In the genomic region with DNA sequence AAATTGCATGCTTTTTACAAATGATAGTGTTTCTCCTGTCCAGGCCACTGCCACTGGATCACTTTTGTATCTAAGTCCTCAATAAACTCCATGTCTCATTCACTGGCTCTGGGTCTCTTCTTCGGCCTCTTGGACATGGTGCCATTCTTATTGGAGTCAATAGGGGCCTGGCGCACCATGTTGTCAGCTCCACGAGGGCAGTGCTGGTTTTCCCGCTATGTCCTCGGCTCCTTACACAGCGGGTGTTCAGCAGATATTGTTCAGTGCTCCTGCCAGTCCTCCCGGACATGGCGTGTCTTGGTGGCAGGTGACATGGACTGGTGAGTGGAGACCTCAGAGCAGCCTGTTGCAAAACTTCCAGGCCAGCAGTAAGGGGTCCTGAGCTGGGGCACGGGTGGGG, we compare ENCODE assay signal across 16 cellular contexts. TPM values are rescaled to one million over a fixed set of nuclear protein-coding genes. Genes with fewer than 3 reads are reported as not detected.
DNase-seq lines count a peak whose midpoint lies in the region; ATAC-seq, FAIRE-seq and TF ChIP-seq lines count a peak whose summit lies in the region.
"Had no signal": no experiment of that assay in that cellular context is flagged by ENCODE, and none has a peak within 500 bp of the region (broad histone marks: within the 10 kb centered on the region; RNA-seq: fewer than 3 reads in every experiment).

No MANE protein-coding gene starts in this region.

- no peak overlapping the region for H2AFZ ChIP-seq in H1 (ENCODE audit: low read length)
- H2AFZ ChIP-seq in osteoblast (ENCODE audit: low read length): no peak overlapping the region
- H2AFZ ChIP-seq: GM23248 had no signal

- H2BK20ac ChIP-seq in H1 (ENCODE audit: low read length): no peak overlapping the region

- H3K4me2 ChIP-seq in H1 (ENCODE audit: insufficient read depth in 1 of 2, low read depth in 2 of 2, low read length in 2 of 2) (no peak overlapping the region), osteoblast (ENCODE audit: insufficient read depth, low read length) (no peak overlapping the region)
- H3K4me2 ChIP-seq: A549 had no signal

- no peaks in the 10 kb centered on the region for H3K27me3 ChIP-seq in CD4-positive, CD25-positive, alpha-beta regulatory T cell (ENCODE audit: control insufficient read depth, insufficient read depth, low read length)
- H3K27me3 ChIP-seq in SJSA1 (replicated peaks): no peaks in the 10 kb centered on the region
- H3K27me3 ChIP-seq in H1 (replicated peaks in 1 of 4; ENCODE audit: control insufficient read depth in 3 of 4, extremely low read depth in 1 of 4, insufficient read depth in 3 of 4, low read length in 3 of 4): peaks cover 0 to 3% (median 0%) of the 10 kb centered on the region in 4 experiments; a peak in 2 of 7 replicates
- no peaks in the 10 kb centered on the region for H3K27me3 ChIP-seq in osteoblast (ENCODE audit: insufficient read depth, low read length)
- H3K27me3 ChIP-seq in gastroesophageal sphincter: no peaks in the 10 kb centered on the region
- no peaks in the 10 kb centered on the region; the same call in 1 of the 2 replicates for H3K27me3 ChIP-seq in H7 (ENCODE audit: control insufficient read depth, insufficient read depth, low read length)
- H3K27me3 ChIP-seq: BE2C had no signal

- H3K18ac ChIP-seq in H1 (ENCODE audit: extremely low read depth, low read length): no peak overlapping the region; the same call in 1 of the 2 replicates

- H3K9me3 Mint-ChIP-seq in CD4-positive, CD25-positive, alpha-beta regulatory T cell: no peaks in the 10 kb centered on the region
- H3K9me3 Mint-ChIP-seq: CD14-positive monocyte; CD8-positive, alpha-beta memory T cell; H9 had no signal

- peaks cover 21% of the 10 kb centered on the region for H3K4me1 ChIP-seq in CD4-positive, CD25-positive, alpha-beta regulatory T cell (ENCODE audit: control insufficient read depth, insufficient read depth, low read length, poor library complexity, severe bottlenecking)
- H3K4me1 ChIP-seq in SJSA1 (replicated peaks): peaks cover 61% of the 10 kb centered on the region
- H3K4me1 ChIP-seq in H1 (replicated peaks in 1 of 4; ENCODE audit: control insufficient read depth in 3 of 4, insufficient read depth in 4 of 4, low read length in 3 of 4): peaks cover 0 to 10% (median 6%) of the 10 kb centered on the region in 4 experiments; a peak in 5 of 7 replicates
- peaks cover 27% of the 10 kb centered on the region for H3K4me1 ChIP-seq in osteoblast (ENCODE audit: insufficient read depth, low read length)
- peaks cover 0 to 18% (median 3%) of the 10 kb centered on the region in 3 donors for H3K4me1 ChIP-seq in gastroesophageal sphincter
- H3K4me1 ChIP-seq: BE2C had no signal

- H3K36me3 ChIP-seq in CD4-positive, CD25-positive, alpha-beta regulatory T cell (ENCODE audit: control insufficient read depth, insufficient read depth, low read length): no peaks in the 10 kb centered on the region
- H3K36me3 ChIP-seq in SJSA1 (0 out of 2 replicates have a peak, but pooled peaks cover 2% of the 10 kb centered on the region), H1 (ENCODE audit: control insufficient read depth in 2 of 4, insufficient read depth in 4 of 4, low read length in 3 of 4) (no peaks in the 10 kb centered on the region), osteoblast (ENCODE audit: insufficient read depth, low read length) (no peaks in the 10 kb centered on the region), gastroesophageal sphincter (no peaks in the 10 kb centered on the region), H7 (replicated peaks; ENCODE audit: control insufficient read depth, insufficient read depth, low read length) (no peaks in the 10 kb centered on the region)
- H3K36me3 ChIP-seq: BE2C had no signal

- H3K23me2 ChIP-seq in H1 (ENCODE audit: low read depth, low read length): peaks cover 3% of the 10 kb centered on the region; the same call in 1 of the 2 replicates

- no peak for ATAC-seq in CD4-positive, CD25-positive, alpha-beta regulatory T cell (ENCODE audit: low read depth in 2 of 2)
- no peak for ATAC-seq in gastroesophageal sphincter
- ATAC-seq: A549 had no signal

- peaks cover 5% of the 10 kb centered on the region for H3K27me3 Mint-ChIP-seq in CD4-positive, CD25-positive, alpha-beta regulatory T cell
- H3K27me3 Mint-ChIP-seq: CD8-positive, alpha-beta memory T cell had no signal

- TF ChIP-seq EP300 in H1 (IDR thresholded peaks at IDR 0.05; ENCODE audit: borderline replicate concordance in 1 of 2, low read depth in 2 of 2, low read length in 2 of 2) (no peak), gastroesophageal sphincter (IDR thresholded peaks at IDR 0.05) (no peak)

- no peak overlapping the region for H3K56ac ChIP-seq in H1 (replicated peaks; ENCODE audit: insufficient read length, low read depth, low read length)

- no peak overlapping the region for H2BK5ac ChIP-seq in H1 (ENCODE audit: low read depth, low read length)

- H2BK15ac ChIP-seq in H1 (ENCODE audit: low read length): no peak overlapping the region

- WGBS in H1 (ENCODE audit: extremely low coverage in 1 of 2, insufficient coverage in 1 of 2, insufficient read length in 1 of 2, insufficient replicate concordance in 2 of 2, low coverage in 1 of 2, low lambda C conversion rate in 2 of 2, missing lambda C conversion rate in 1 of 2), 2 experiments: 86% methylated on average over 9 of the region's 9 CpGs; no CpG with 5 or more reads in 1 of the 2 experiments
- 100% methylated on average over 1 of the region's 9 CpGs for WGBS in gastroesophageal sphincter (ENCODE audit: low coverage in 1 of 2), 2 donors

- no peaks in the 10 kb centered on the region for H3K9me3 ChIP-seq in CD4-positive, CD25-positive, alpha-beta regulatory T cell (ENCODE audit: control insufficient read depth in 2 of 2, low read length in 2 of 2)
- H3K9me3 ChIP-seq in SJSA1 (replicated peaks): no peaks in the 10 kb centered on the region
- H3K9me3 ChIP-seq in H1 (ENCODE audit: insufficient read depth in 2 of 2, low read depth in 1 of 2, low read length in 1 of 2): no peaks in the 10 kb centered on the region
- no peaks in the 10 kb centered on the region for H3K9me3 ChIP-seq in osteoblast (ENCODE audit: low read depth, low read length)
- H3K9me3 ChIP-seq in gastroesophageal sphincter: no peaks in the 10 kb centered on the region
- H3K9me3 ChIP-seq: A549, BE2C had no signal

- no peak overlapping the region for H2BK120ac ChIP-seq in H1 (replicated peaks; ENCODE audit: low read depth, low read length)

- TF ChIP-seq RAD21 in H1 (IDR thresholded peaks at IDR 0.05 in 1 of 2, conservative IDR thresholded peaks at IDR 0.05 in 1 of 2; ENCODE audit: low read depth in 2 of 2, low read length in 2 of 2): no peak

- H4K8ac ChIP-seq in H1 (ENCODE audit: extremely low read depth, insufficient read depth, low read length): no peak overlapping the region; the same call in 1 of the 2 replicates

- FAIRE-seq in H1 (lab: Jason Lieb, UNC) (no peak), urothelium cell line (lab: Jason Lieb, UNC) (no peak)
- FAIRE-seq: A549 had no signal

- H3K79me2 ChIP-seq in H1 (ENCODE audit: control insufficient read depth in 1 of 2, insufficient read depth in 2 of 2, low read length in 2 of 2) (peaks cover 0 to 5% of the 10 kb centered on the region in 2 experiments; a peak in 1 of 4 replicates), osteoblast (ENCODE audit: insufficient read depth, low read length) (peaks cover 13% of the 10 kb centered on the region)

- H4K20me1 ChIP-seq in H1 (replicated peaks in 1 of 2; ENCODE audit: control insufficient read depth in 1 of 2, insufficient read depth in 2 of 2, low read length in 2 of 2): peaks cover 0 to 2% of the 10 kb centered on the region in 2 experiments
- peaks cover 6% of the 10 kb centered on the region for H4K20me1 ChIP-seq in osteoblast (ENCODE audit: insufficient read depth, low read length)

- H3K36me3 Mint-ChIP-seq in CD4-positive, CD25-positive, alpha-beta regulatory T cell: peaks cover 6% of the 10 kb centered on the region
- H3K36me3 Mint-ChIP-seq: CD14-positive monocyte had no signal

- H3K79me1 ChIP-seq in H1 (ENCODE audit: low read depth, low read length): peaks cover 1% of the 10 kb centered on the region; the same call in 1 of the 2 replicates

- no peak overlapping the region for H3K27ac ChIP-seq in CD4-positive, CD25-positive, alpha-beta regulatory T cell (ENCODE audit: insufficient read depth, low read length, poor library complexity, severe bottlenecking)
- H3K27ac ChIP-seq in SJSA1 (peak overlapping the region; percentile 47; the same call in 1 of the 2 replicates), H1 (ENCODE audit: low read depth, low read length) (no peak overlapping the region), osteoblast (ENCODE audit: low read depth, low read length) (no peak overlapping the region), gastroesophageal sphincter (no peak overlapping the region)
- H3K27ac ChIP-seq: A549, GM23248 had no signal

- no peak overlapping the region for H3K9ac ChIP-seq in H1 (replicated peaks in 1 of 4; ENCODE audit: extremely low read depth in 1 of 4, low read depth in 3 of 4, low read length in 3 of 4)
- H3K9ac ChIP-seq: GM23248 had no signal

- H3K4me3 ChIP-seq in CD4-positive, CD25-positive, alpha-beta regulatory T cell (ENCODE audit: low read depth, low read length): no peak overlapping the region
- H3K4me3 ChIP-seq in SJSA1 (no peak overlapping the region), H1 (ENCODE audit: extremely low read depth in 1 of 4, insufficient read depth in 2 of 4, low read depth in 3 of 4, low read length in 4 of 4) (no peak overlapping the region), osteoblast (ENCODE audit: insufficient read depth, low read length) (no peak overlapping the region), gastroesophageal sphincter (no peak overlapping the region), H7 (ENCODE audit: insufficient read depth, low read depth, low read length) (no peak overlapping the region)
- H3K4me3 ChIP-seq: A549, GM23248 had no signal

- TF ChIP-seq POLR2A in H1 (IDR thresholded peaks at IDR 0.05; ENCODE audit: control extremely low read depth in 1 of 2, low read depth in 2 of 2, low read length in 2 of 2): no peak
- TF ChIP-seq POLR2A in gastroesophageal sphincter (IDR thresholded peaks at IDR 0.05): no peak

- peak overlapping the region in 3 of 4 donors; percentile 11 to 76 (median 17) for H3K4me3 Mint-ChIP-seq in CD4-positive, CD25-positive, alpha-beta regulatory T cell
- H3K4me3 Mint-ChIP-seq: CD14-positive monocyte, H9 had no signal

- no peak for TF ChIP-seq CTCF in H1 (IDR thresholded peaks at IDR 0.05; ENCODE audit: control extremely low read depth in 1 of 3, insufficient read depth in 1 of 3, low read depth in 1 of 3, low read length in 3 of 3)
- no peak for TF ChIP-seq CTCF in osteoblast (IDR thresholded peaks at IDR 0.05; ENCODE audit: extremely low read depth, low read depth, low read length)
- TF ChIP-seq CTCF in gastroesophageal sphincter (IDR thresholded peaks at IDR 0.05): no peak

- H3K4ac ChIP-seq in H1 (replicated peaks; ENCODE audit: insufficient read length, low read depth, low read length): no peak overlapping the region

- H4K91ac ChIP-seq in H1 (replicated peaks; ENCODE audit: insufficient read length, low read length): no peak overlapping the region

- H2AK5ac ChIP-seq in H1 (ENCODE audit: low read depth, low read length): no peak overlapping the region

- CTCF ChIA-PET in H1 (lab: Charles Lee; ENCODE audit: partially characterized antibody): interaction anchor here (0.6 to 2.9 kb wide), 6 partner anchors 11 to 97 kb away, joined by 3 to 9 read pairs (median 5); no protein-coding TSS in a partner anchor

- DNase-seq in CD4-positive, CD25-positive, alpha-beta regulatory T cell: no peak
- no peak for DNase-seq in SJSA1 (ENCODE audit: low read depth in 1 of 2, low spot score in 2 of 2)
- no peak for DNase-seq in H1 (ENCODE audit: low read depth in 1 of 2, low spot score in 2 of 2)
- DNase-seq in osteoblast (ENCODE audit: insufficient read length, low spot score, missing footprints): peak; percentile 47
- no peak for DNase-seq in urothelium cell line (ENCODE audit: low spot score)
- DNase-seq in H7: no peak
- DNase-seq: BE2C; CD8-positive, alpha-beta memory T cell; GM23248; H9; KBM-7 had no signal

- no peak overlapping the region for H2BK12ac ChIP-seq in H1 (ENCODE audit: low read depth, low read length)

- peaks cover 6 to 23% (median 11%) of the 10 kb centered on the region in 4 donors for H3K4me1 Mint-ChIP-seq in CD4-positive, CD25-positive, alpha-beta regulatory T cell

- H3K23ac ChIP-seq in H1 (ENCODE audit: insufficient read length): no peak overlapping the region

- POLR2A ChIA-PET in H1 (lab: Charles Lee; ENCODE audit: partially characterized antibody): interaction anchor here (1.0 kb wide), 1 partner anchor 38 kb away, joined by 3 read pairs; no protein-coding TSS in a partner anchor

- no peak overlapping the region for H4K5ac ChIP-seq in H1 (ENCODE audit: insufficient read length, low read depth, low read length)

- no peak overlapping the region for H3K14ac ChIP-seq in H1 (ENCODE audit: insufficient read length)

- peak overlapping the region in 1 of 3 donors; percentile 21 for H3K27ac Mint-ChIP-seq in CD4-positive, CD25-positive, alpha-beta regulatory T cell

RNA-seq across cellular contexts. Expression of a gene that starts 3.6 kb away (rescaled TPM):
- total RNA-seq in CD4-positive, CD25-positive, alpha-beta regulatory T cell: 456 TPM
- polyA plus RNA-seq in CD4-positive, CD25-positive, alpha-beta regulatory T cell: 10 to 100 TPM; 34.5 to 66.1 (median 48.2) TPM
- 19.8 and 21.1 TPM in 2 replicates for total RNA-seq in SJSA1 (2014; rRNA removed; shearing (Covaris generic))
- 18.6 and 21.1 TPM in 2 replicates for total RNA-seq in H1 (2021; fragmentation: NEBNext Ultra II Directional; extraction: Animal tissue kit (Norgen Biotek cat#: 25700))
- polyA plus RNA-seq in H1 (2011; rRNA removed): 8.5 and 13.9 TPM in 2 replicates
- 17.4 TPM for polyA plus RNA-seq in H1 (2011; cell fraction: cytosol; rRNA removed)
- 24.8 TPM for polyA plus RNA-seq in H1 (2011; cell fraction: nucleus; rRNA removed)
- 16.7 to 22.0 TPM (median 17.2 TPM) in 4 replicates for polyA plus RNA-seq in H1 (2012, experiment 1 of 2)
- polyA plus RNA-seq in H1 (2012, experiment 2 of 2): 3.2 TPM
- 11.9 TPM for polyA plus RNA-seq in H1 (2013, experiment 1 of 2)
- 10.8 TPM for polyA plus RNA-seq in H1 (2013, experiment 2 of 2)
- polyA minus RNA-seq in H1 (2011; rRNA and poly(A)+ RNA removed): 13.2 and 19.9 TPM in 2 replicates
- 13.9 TPM for polyA minus RNA-seq in H1 (2011; cell fraction: cytosol; rRNA and poly(A)+ RNA removed)
- polyA minus RNA-seq in H1 (2011; cell fraction: nucleus; rRNA and poly(A)+ RNA removed): 16.4 TPM
- total RNA-seq in osteoblast: 21.7 and 23.9 TPM in 2 replicates
- 10 to 100 TPM; 17.4 to 82.9 (median 29.6) TPM for total RNA-seq in gastroesophageal sphincter
- 15.7 and 31.1 TPM in 2 replicates for total RNA-seq in H7 (2014; rRNA removed; shearing (Covaris generic))

RNA-seq across cellular contexts. Expression of a gene that starts 21.4 kb away (rescaled TPM):
- total RNA-seq in CD4-positive, CD25-positive, alpha-beta regulatory T cell: not detected
- not detected for polyA plus RNA-seq in CD4-positive, CD25-positive, alpha-beta regulatory T cell
- total RNA-seq in SJSA1 (2014; rRNA removed; shearing (Covaris generic)): not detected in 2 replicates
- 0.35 TPM in 1 of 2 replicates, not detected in the other for total RNA-seq in H1 (2021; fragmentation: NEBNext Ultra II Directional; extraction: Animal tissue kit (Norgen Biotek cat#: 25700))
- 1.7 and 2.4 TPM in 2 replicates for polyA plus RNA-seq in H1 (2011; rRNA removed)
- polyA plus RNA-seq in H1 (2011; cell fraction: cytosol; rRNA removed): 0.62 TPM
- polyA plus RNA-seq in H1 (2011; cell fraction: nucleus; rRNA removed): 1.3 TPM
- polyA plus RNA-seq in H1 (2012, experiment 1 of 2): 0.42 to 1.5 TPM (median 0.70 TPM) in 3 of 4 replicates, not detected in the other
- 0.41 TPM for polyA plus RNA-seq in H1 (2012, experiment 2 of 2)
- 0.39 TPM for polyA plus RNA-seq in H1 (2013, experiment 1 of 2)
- polyA plus RNA-seq in H1 (2013, experiment 2 of 2): 0.18 TPM
- 0.39 and 0.54 TPM in 2 replicates for polyA minus RNA-seq in H1 (2011; rRNA and poly(A)+ RNA removed)
- polyA minus RNA-seq in H1 (2011; cell fraction: cytosol; rRNA and poly(A)+ RNA removed): not detected
- 0.80 TPM for polyA minus RNA-seq in H1 (2011; cell fraction: nucleus; rRNA and poly(A)+ RNA removed)
- total RNA-seq in osteoblast (not detected in 2 replicates), gastroesophageal sphincter (not detected)
- total RNA-seq in H7 (2014; rRNA removed; shearing (Covaris generic)): 0.41 TPM in 1 of 2 replicates, not detected in the other
- total RNA-seq: CD8-positive, alpha-beta memory T cell; Daoy; GM23248; H9 had no signal
- polyA plus RNA-seq: A549; AG04450; CD8-positive, alpha-beta memory T cell; GM23248 had no signal
